In genomic region chr14:71320734-71321555, GRCh38 we compare ENCODE assay signal across 8 cellular contexts. TPM values are rescaled to one million over a fixed set of nuclear protein-coding genes. Genes with fewer than 3 reads are reported as not detected.
DNase-seq lines count a peak whose midpoint lies in the region; ATAC-seq and TF ChIP-seq lines count a peak whose summit lies in the region.

No MANE protein-coding gene starts in this region.

- H3K4me1 ChIP-seq in testis: peaks cover 22% of the 10 kb centered on the region

- CTCF ChIA-PET in activated naive CD4-positive, alpha-beta T cell treated with anti-CD3 and anti-CD28 coated beads, Interleukin-2, amount 10 ng/mL, durations not matched to agents 7 days and 5 days (lab: Charles Lee): interaction anchor here (0.7 to 6.6 kb wide), 12 partner anchors 12 to 534 kb away, joined by 3 to 54 read pairs (median 6); no protein-coding TSS in a partner anchor

- H3K4me3 Mint-ChIP-seq in activated naive CD4-positive, alpha-beta T cell treated with anti-CD3 and anti-CD28 coated beads, Interleukin-2, amount 10 ng/mL, durations not matched to agents 7 days and 5 days: peak overlapping the region; percentile 89

- intact Hi-C loops in testis (cut with DNase I; ENCODE audit: low total_unique reads): no loop called here

- H3K36me3 Mint-ChIP-seq in activated naive CD4-positive, alpha-beta T cell treated with anti-CD3 and anti-CD28 coated beads, Interleukin-2, amount 10 ng/mL, durations not matched to agents 7 days and 5 days: peaks cover 14% of the 10 kb centered on the region

- H3K27me3 Mint-ChIP-seq in activated naive CD4-positive, alpha-beta T cell treated with anti-CD3 and anti-CD28 coated beads, Interleukin-2, amount 10 ng/mL, durations not matched to agents 7 days and 5 days: peaks cover 6% of the 10 kb centered on the region

- WGBS in testis, 2 donors: 0 to 1% methylated on average over 13 to 61 of the region's 95 CpGs

- in situ Hi-C loops in ACHN (cut with HindIII; ENCODE audit: low pct_ligation_motif_present, low pct_unique_long_range_greater_than_20kb, low sequenced_read_pairs): no loop called here

- DNase-seq in ACHN (peak; percentile 67), RPMI7951 (ENCODE audit: low read depth) (peak; percentile 73), germinal center (ENCODE audit: low spot score) (peak; percentile 75), nucleus accumbens (lab: John Stamatoyannopoulos, UW) (peak in 47 of 56 donors; percentile 7 to 82 (median 62)), testis (peak; percentile 51)
- DNase-seq in activated naive CD4-positive, alpha-beta T cell treated with anti-CD3 and anti-CD28 coated beads, Interleukin-2, amount 10 ng/mL, durations not matched to agents 7 days and 5 days: peak; percentile 76

- H3K27ac Mint-ChIP-seq in activated naive CD4-positive, alpha-beta T cell treated with anti-CD3 and anti-CD28 coated beads, Interleukin-2, amount 10 ng/mL, durations not matched to agents 7 days and 5 days: peak overlapping the region; percentile 90

- TF ChIP-seq CTCF in testis (IDR thresholded peaks at IDR 0.05): no peak

- H3K27ac ChIP-seq in testis: peak overlapping the region; percentile 98 to 99

- H3K9me3 Mint-ChIP-seq in activated naive CD4-positive, alpha-beta T cell treated with anti-CD3 and anti-CD28 coated beads, Interleukin-2, amount 10 ng/mL, durations not matched to agents 7 days and 5 days: no peaks in the 10 kb centered on the region

- no peaks in the 10 kb centered on the region for H3K36me3 ChIP-seq in testis (ENCODE audit: low read depth, missing control alignments)

- peak; percentile 20 for ATAC-seq in HG03097 (IDR thresholded peaks at IDR 0.05; ENCODE audit: low FRiP score, unreplicated experiment)

- peaks cover 49% of the 10 kb centered on the region for H3K4me1 Mint-ChIP-seq in activated naive CD4-positive, alpha-beta T cell treated with anti-CD3 and anti-CD28 coated beads, Interleukin-2, amount 10 ng/mL, durations not matched to agents 7 days and 5 days

- TF ChIP-seq POLR2A in GM18526 (IDR thresholded peaks at IDR 0.05; ENCODE audit: extremely low read depth, insufficient read length) (peak; percentile 61), testis (IDR thresholded peaks at IDR 0.05) (no peak)

- no peaks in the 10 kb centered on the region for H3K27me3 ChIP-seq in testis

- H3K9me3 ChIP-seq in testis: no peaks in the 10 kb centered on the region

- peak overlapping the region; percentile 92 to 98 for H3K4me3 ChIP-seq in testis

RNA-seq across cellular contexts. Expression of gene SIPA1L1, which starts 0.7 kb away (rescaled TPM):
- 9.5 and 12.0 TPM in 2 replicates for total RNA-seq in RPMI7951 (2014; rRNA removed; shearing (Covaris generic))
- 10 to 100 TPM; 93.1 to 99.6 TPM for total RNA-seq in testis
- 74.6 TPM for polyA plus RNA-seq in testis (ENCODE audit: insufficient read depth, low read depth, low replicate concordance)

Comparison
In these comparisons a context has a peak if more than half of its experiments do, and no peak if none do; other contexts are left out.
1. Peak in every context shown above with its lines: DNase-seq, ATAC-seq, H3K4me3 ChIP-seq and H3K27ac ChIP-seq.